In genomic region chr20:4449977-4450715, GRCh38 we compare ENCODE assay signal across 12 cellular contexts.
DNase-seq lines count a peak whose midpoint lies in the region; ATAC-seq, FAIRE-seq and TF ChIP-seq lines count a peak whose summit lies in the region.
"Had no signal": no experiment of that assay in that cellular context is flagged by ENCODE, and none has a peak within 500 bp of the region (broad histone marks: within the 10 kb centered on the region; RNA-seq: fewer than 3 reads in every experiment).

No MANE protein-coding gene starts in this region.

- H2AFZ ChIP-seq in K562 (ENCODE audit: low read depth, low read length), result no peak overlapping the region

- H3K9me3 ChIP-seq in A673 (ENCODE audit: low read depth, low read length, poor library complexity, severe bottlenecking) (peaks cover 4% of the 10 kb centered on the region), K562 (replicated peaks; ENCODE audit: control insufficient read depth, insufficient read depth, low read depth, low read length) (no peaks in the 10 kb centered on the region), liver (ENCODE audit: control insufficient read depth in 4 of 4, low read length in 3 of 4) (no peaks in the 10 kb centered on the region), Peyer's patch (no peaks in the 10 kb centered on the region)

- H3K4me1 ChIP-seq in A673 (ENCODE audit: insufficient read depth, low read length, poor library complexity, severe bottlenecking) (peaks cover 35% of the 10 kb centered on the region), K562 (replicated peaks in 1 of 2; ENCODE audit: control insufficient read depth in 2 of 2, insufficient read depth in 2 of 2, low read length in 2 of 2) (no peaks in the 10 kb centered on the region), liver (ENCODE audit: control insufficient read depth in 4 of 4, insufficient read depth in 4 of 4, low read length in 3 of 4) (peaks cover 0 to 2% (median 0%) of the 10 kb centered on the region in 4 donors), Peyer's patch (no peaks in the 10 kb centered on the region)
- H3K4me1 ChIP-seq: BLaER1 had no signal

- BruUV-seq in A673 (replicated peaks; lab: Mats Ljungman, UMichigan) (no TSS peak), K562 (replicated peaks; lab: Mats Ljungman, UMichigan) (no TSS peak)

- TF ChIP-seq RAD21 in K562 (CRISPR knock-in tag; conservative IDR thresholded peaks at IDR 0.05 in 1 of 2, IDR thresholded peaks at IDR 0.05 in 1 of 2), result no peak
- peak in 1 of 2 donors; percentile 12 for TF ChIP-seq RAD21 in liver (IDR thresholded peaks at IDR 0.05)

- peak; percentile 59; the same call in 2 of the 3 replicates for ATAC-seq in K562
- ATAC-seq in GM21515 (IDR thresholded peaks at IDR 0.05; ENCODE audit: unreplicated experiment), result no peak
- ATAC-seq in T-cell (replicated peaks in 1 of 4), result no peak
- ATAC-seq: naive thymus-derived CD4-positive, alpha-beta T cell had no signal

- no peaks in the 10 kb centered on the region for H3K9me3 Mint-ChIP-seq in T-cell

- in situ Hi-C loops in K562 (cut with MboI), result no loop called here

- intact Hi-C loops in A673 (cut with micrococcal nuclease; ENCODE audit: unreplicated experiment), result loop anchor here (2.0 kb wide), 1 partner anchor 31 kb away; no protein-coding TSS in a partner anchor
- intact Hi-C loops in K562 (cut with micrococcal nuclease), result no loop called here

- H3K27me3 Mint-ChIP-seq in T-cell, result peaks cover 12 to 17% of the 10 kb centered on the region in 2 donors

- CTCF ChIA-PET in A673 (lab: Charles Lee), result no interaction called here
- CTCF ChIA-PET in K562 (lab: Yijun Ruan, JAX; ENCODE audit: low intra/inter-chr PET ratio), result interaction anchor here (0.7 kb wide), 1 partner anchor 248 kb away, joined by 3 read pairs; no protein-coding TSS in a partner anchor
- CTCF ChIA-PET in T-cell (lab: Charles Lee), result no interaction called here

- no peak for FAIRE-seq in K562 (lab: Jason Lieb, UNC)

- no peaks in the 10 kb centered on the region for H3K27me3 ChIP-seq in A673 (replicated peaks; ENCODE audit: insufficient read depth, low read depth, low read length, poor library complexity)
- peaks cover 0 to 9% of the 10 kb centered on the region in 2 experiments; a peak in 2 of 5 replicates for H3K27me3 ChIP-seq in K562 (ENCODE audit: control insufficient read depth in 2 of 2, insufficient read depth in 2 of 2, low read length in 2 of 2)
- no peaks in the 10 kb centered on the region for H3K27me3 ChIP-seq in liver (ENCODE audit: control insufficient read depth in 4 of 4, insufficient read depth in 4 of 4, low read length in 3 of 4)
- no peaks in the 10 kb centered on the region for H3K27me3 ChIP-seq in Peyer's patch
- H3K27me3 ChIP-seq: BLaER1 had no signal

- DNase-seq in A673 (ENCODE audit: low spot score) (peak; percentile 78), LNCaP clone FGC (ENCODE audit: low read depth) (no peak), K562 (ENCODE audit: extremely low read depth in 1 of 4, low spot score in 3 of 4) (peak in 1 of 4 experiments; percentile 11), T-cell (no peak), anterior cingulate cortex (lab: John Stamatoyannopoulos, UW) (no peak), Peyer's patch (no peak)
- DNase-seq: naive thymus-derived CD4-positive, alpha-beta T cell; SHP77 treated with DMSO at 0.1 percent for 48 hours had no signal

- no peak overlapping the region for H3K4me3 Mint-ChIP-seq in T-cell
- H3K4me3 Mint-ChIP-seq: naive thymus-derived CD4-positive, alpha-beta T cell had no signal

- H3K36me3 ChIP-seq in A673 (ENCODE audit: insufficient read depth, low read length, poor library complexity, severe bottlenecking) (peaks cover 7% of the 10 kb centered on the region), K562 (ENCODE audit: control insufficient read depth, insufficient read depth, low read length) (no peaks in the 10 kb centered on the region), liver (ENCODE audit: control insufficient read depth in 4 of 4, insufficient read depth in 3 of 4, low read depth in 1 of 4, low read length in 3 of 4) (no peaks in the 10 kb centered on the region), Peyer's patch (no peaks in the 10 kb centered on the region)
- H3K36me3 ChIP-seq: BLaER1 had no signal

- TF ChIP-seq POLR2A in K562 (conservative IDR thresholded peaks at IDR 0.05), result no peak
- TF ChIP-seq POLR2A in Peyer's patch (IDR thresholded peaks at IDR 0.05), result no peak

- H3K4me3 ChIP-seq in A673 (ENCODE audit: low read depth, low read length, poor library complexity, severe bottlenecking), result peak overlapping the region; percentile 26
- H3K4me3 ChIP-seq in LNCaP clone FGC (ENCODE audit: low read depth, low read length), result no peak overlapping the region
- H3K4me3 ChIP-seq in K562, result no peak overlapping the region
- no peak overlapping the region for H3K4me3 ChIP-seq in liver (ENCODE audit: low read depth in 1 of 3, low read length in 3 of 3)
- H3K4me3 ChIP-seq in Peyer's patch, result no peak overlapping the region
- H3K4me3 ChIP-seq: BLaER1 had no signal

- H4K20me1 ChIP-seq in K562 (replicated peaks; ENCODE audit: control insufficient read depth, insufficient read depth, low read length), result no peaks in the 10 kb centered on the region
- H4K20me1 ChIP-seq: BLaER1 had no signal

- H3K9ac ChIP-seq in K562 (ENCODE audit: insufficient read depth in 1 of 2, low read depth in 2 of 2, low read length in 2 of 2) (no peak overlapping the region), liver (ENCODE audit: low read depth in 1 of 2, low read length in 2 of 2) (no peak overlapping the region)
- H3K9ac ChIP-seq: BLaER1, KMS-11 had no signal

- POLR2A ChIA-PET in A673 (lab: Charles Lee; ENCODE audit: low non-redundant PET) (interaction anchor here (0.6 kb wide), 1 partner anchor 34 kb away, joined by 3 read pairs; no protein-coding TSS in a partner anchor), K562 (lab: Yijun Ruan, JAX) (interaction anchor here (0.6 kb wide), 1 partner anchor 10 kb away, joined by 3 read pairs; no protein-coding TSS in a partner anchor), T-cell (lab: Charles Lee) (no interaction called here)

- H3K27ac ChIP-seq in A673 (ENCODE audit: low read depth, low read length, poor library complexity, severe bottlenecking) (peak overlapping the region; percentile 47), K562 (ENCODE audit: extremely low read depth, low read depth, low read length) (no peak overlapping the region), liver (ENCODE audit: low read depth in 1 of 2, low read length in 2 of 2) (no peak overlapping the region), Peyer's patch (no peak overlapping the region)
- H3K27ac ChIP-seq: BLaER1, KMS-11 had no signal

- TF ChIP-seq EP300 in K562 (IDR thresholded peaks at IDR 0.05; ENCODE audit: low read length), result no peak

- no peaks in the 10 kb centered on the region for H3K9me1 ChIP-seq in K562 (ENCODE audit: control insufficient read depth, insufficient read depth, low read length)

- H3K4me2 ChIP-seq in K562 (ENCODE audit: insufficient read depth, low read length), result no peak overlapping the region
- H3K4me2 ChIP-seq: BLaER1, KMS-11 had no signal

- no peaks in the 10 kb centered on the region for H3K79me2 ChIP-seq in K562 (ENCODE audit: control insufficient read depth, insufficient read depth, low read length)

- H3K27ac Mint-ChIP-seq in T-cell, result no peak overlapping the region
- H3K27ac Mint-ChIP-seq: naive thymus-derived CD4-positive, alpha-beta T cell had no signal

- H3K4me1 Mint-ChIP-seq in T-cell, result no peaks in the 10 kb centered on the region
- H3K4me1 Mint-ChIP-seq: naive thymus-derived CD4-positive, alpha-beta T cell had no signal

- TF ChIP-seq CTCF in A673 (conservative IDR thresholded peaks at IDR 0.05; ENCODE audit: low read depth, low read length), result peak; percentile 52
- 0 out of 2 replicates have a peak, but pooled peaks have one; percentile 12 for TF ChIP-seq CTCF in LNCaP clone FGC (IDR thresholded peaks at IDR 0.05; ENCODE audit: control insufficient read depth, extremely low read depth, insufficient read depth)
- 0 out of 6 replicates have a peak, but pooled peaks of 2 of the 3 experiments have one; percentile 5 to 12 for TF ChIP-seq CTCF in K562 (IDR thresholded peaks at IDR 0.05 in 2 of 3, conservative IDR thresholded peaks at IDR 0.05 in 1 of 3; ENCODE audit: insufficient read depth in 2 of 3, low read depth in 1 of 3, low read length in 3 of 3)
- no peak for TF ChIP-seq CTCF in liver (IDR thresholded peaks at IDR 0.05; ENCODE audit: low read depth, low read length, missing input control)
- TF ChIP-seq CTCF in Peyer's patch (IDR thresholded peaks at IDR 0.05), result no peak

- under 1% methylated on average over 9 of the region's 9 CpGs for WGBS in K562 (ENCODE audit: insufficient coverage, low coverage, missing lambda C conversion rate)
- 80% methylated on average over 9 of the region's 9 CpGs for WGBS in liver

- H3K36me3 Mint-ChIP-seq in T-cell, result no peaks in the 10 kb centered on the region
- H3K36me3 Mint-ChIP-seq: naive thymus-derived CD4-positive, alpha-beta T cell had no signal

TF ChIP-seq in liver, 16 proteins besides CTCF, POLR2A, EP300 and RAD21:
- TF ChIP-seq HNF4A (conservative IDR thresholded peaks at IDR 0.05), result no peak
- no peak for TF ChIP-seq FOXA2 (IDR thresholded peaks at IDR 0.05)
- peak; percentile 67 for TF ChIP-seq NR2F2 (IDR thresholded peaks at IDR 0.05)

Comparison
In these comparisons a context has a peak if more than half of its experiments do, and no peak if none do; other contexts are left out.
1. CTCF ChIP-seq: peak in A673 (single experiment), LNCaP clone FGC (single experiment) and K562 (2 of 3); none in liver (single experiment) and Peyer's patch (0 of 6).
2. POLR2A ChIA-PET loops: an anchor here in A673 (0.6 kb wide) and K562 (0.6 kb wide); none called in T-cell.